Comparison of ENCODE assay signal across 38 cellular contexts in genomic region chr6:11168091-11168635, GRCh38. TPM values are rescaled to one million over a fixed set of nuclear protein-coding genes. Genes with fewer than 3 reads are reported as not detected.
"Had no signal": no experiment of that assay in that cellular context is flagged by ENCODE, and none has a peak within 500 bp of the region (broad histone marks: within the 10 kb centered on the region; RNA-seq: fewer than 3 reads in every experiment).

No MANE protein-coding gene starts in this region.

- H3K36me3 ChIP-seq: adrenal gland, breast epithelium, Peyer's patch, SJSA1, WERI-Rb-1 had no signal

- H3K9me3 Mint-ChIP-seq: activated naive CD4-positive, alpha-beta T cell treated with anti-CD3 and anti-CD28 coated beads for 36 hours; activated naive CD4-positive, alpha-beta T cell treated with anti-CD3 and anti-CD28 coated beads, Interleukin-2, amount 50 U/mL, for 72 hours; activated T-cell treated with anti-CD3 and anti-CD28 coated beads, Interleukin-2, amount 50 U/mL, for 4 hours; activated T-helper 1 cell treated with anti-CD3 and anti-CD28 coated beads, Interleukin-12 subunit alpha, Interleukin-12 subunit beta, Interleukin-2, Interleukin-4 antibody, amounts not matched to agents 30 ng/mL and 10 ng/mL and 1 ng/mL, durations not matched to agents 14 hours and 24 hours and 36 hours had no signal

- H3K27ac ChIP-seq: body of pancreas, breast epithelium, Peyer's patch, SJSA1, WERI-Rb-1 had no signal

- H3K27ac Mint-ChIP-seq: activated naive CD4-positive, alpha-beta T cell treated with anti-CD3 and anti-CD28 coated beads for 36 hours; activated naive CD4-positive, alpha-beta T cell treated with anti-CD3 and anti-CD28 coated beads, Interleukin-2, amount 50 U/mL, for 72 hours; activated T-helper 1 cell treated with anti-CD3 and anti-CD28 coated beads, Interleukin-12 subunit alpha, Interleukin-12 subunit beta, Interleukin-2, Interleukin-4 antibody, amounts not matched to agents 30 ng/mL and 10 ng/mL and 1 ng/mL, durations not matched to agents 14 hours and 24 hours and 36 hours had no signal

- H3K9me3 ChIP-seq: adrenal gland, body of pancreas, breast epithelium, Peyer's patch, SJSA1 had no signal

- H3K4me3 ChIP-seq: adrenal gland, body of pancreas, breast epithelium, K562, Peyer's patch, SJSA1 had no signal

- H3K36me3 Mint-ChIP-seq: activated naive CD4-positive, alpha-beta T cell treated with anti-CD3 and anti-CD28 coated beads, Interleukin-2, amount 50 U/mL, for 72 hours had no signal

- H3K27me3 ChIP-seq: adrenal gland, body of pancreas, breast epithelium, Peyer's patch, SJSA1 had no signal

- ATAC-seq: activated naive CD4-positive, alpha-beta T cell treated with anti-CD3 and anti-CD28 coated beads, Interleukin-2, amount 50 U/mL, for 72 hours; activated T-cell treated with anti-CD3 and anti-CD28 coated beads, Interleukin-2, amount 50 U/mL, for 4 hours; body of pancreas; K562; PC-3 had no signal

- H3K4me1 ChIP-seq: body of pancreas, breast epithelium had no signal

- DNase-seq: activated CD4-positive, alpha-beta T cell treated with anti-CD3 and anti-CD28 coated beads for 1 hour; activated CD4-positive, alpha-beta T cell treated with anti-CD3 and anti-CD28 coated beads for 48 hours; activated CD4-positive, alpha-beta T cell treated with anti-CD3 and anti-CD28 coated beads, Interleukin-2, amount 50 U/mL, for 4 hours; activated CD4-positive, CD25-positive, alpha-beta regulatory T cell; activated CD8-positive, alpha-beta memory T cell treated with anti-CD3 and anti-CD28 coated beads, Interleukin-2, amount 50 U/mL, for 4 hours; activated gamma-delta T cell treated with Interleukin-2 at 50 U/mL for 16 hours; activated naive CD4-positive, alpha-beta T cell treated with anti-CD3 and anti-CD28 coated beads for 36 hours; activated T-cell treated with anti-CD3 and anti-CD28 coated beads for 4 hours; activated T-cell treated with anti-CD3 and anti-CD28 coated beads, Interleukin-2, amount 50 U/mL, for 4 hours; adrenal gland; body of pancreas; NCI-H1092 treated with DMSO at 0.1 percent for 48 hours; NCI-H146; NCI-H187; NCI-H2029 treated with DMSO at 0.1 percent for 48 hours; NCI-H2171 treated with DMSO at 0.1 percent for 48 hours; NCI-H345; NCI-H524 treated with DMSO at 0.1 percent for 48 hours; NCI-H748 treated with DMSO at 0.1 percent for 48 hours; NK-92 treated with Interleukin-12 subunit alpha and Interleukin-12 subunit beta, amount 100 ng/mL, for 24 hours; PC-3; Peyer's patch; RPMI8226; SHP77 treated with DMSO at 0.1 percent for 48 hours; SW 1271; T-helper 1 cell; T-helper 2 cell; T1000; WERI-Rb-1 had no signal

- H3K4me3 Mint-ChIP-seq: activated naive CD4-positive, alpha-beta T cell treated with anti-CD3 and anti-CD28 coated beads for 36 hours; activated T-cell treated with anti-CD3 and anti-CD28 coated beads, Interleukin-2, amount 50 U/mL, for 4 hours; activated T-helper 1 cell treated with anti-CD3 and anti-CD28 coated beads, Interleukin-12 subunit alpha, Interleukin-12 subunit beta, Interleukin-2, Interleukin-4 antibody, amounts not matched to agents 30 ng/mL and 10 ng/mL and 1 ng/mL, durations not matched to agents 14 hours and 24 hours and 36 hours had no signal

- FAIRE-seq: astrocyte, K562 had no signal

RNA-seq across cellular contexts. Expression of gene ERVFRD-1, which starts 56.6 kb away (rescaled TPM):
- total RNA-seq: activated naive CD4-positive, alpha-beta T cell treated with anti-CD3 and anti-CD28 coated beads for 36 hours; activated naive CD4-positive, alpha-beta T cell treated with anti-CD3 and anti-CD28 coated beads, Interleukin-2, amount 50 U/mL, for 72 hours; activated T-cell treated with anti-CD3 and anti-CD28 coated beads, Interleukin-2, amount 50 U/mL, for 4 hours; activated T-helper 1 cell treated with anti-CD3 and anti-CD28 coated beads, Interleukin-12 subunit alpha, Interleukin-12 subunit beta, Interleukin-2, Interleukin-4 antibody, amounts not matched to agents 30 ng/mL and 10 ng/mL and 1 ng/mL, durations not matched to agents 14 hours and 24 hours and 36 hours; astrocyte; body of pancreas; cardiac septum; M059J; NCI-H460; PC-3; Peyer's patch; SJSA1 had no signal
